In genomic region chr5:82356808-82357671, GRCh38 we compare ENCODE assay signal across 1 cellular context.
TF ChIP-seq lines count a peak whose summit lies in the region.

No MANE protein-coding gene starts in this region.

TF ChIP-seq in K562, 482 proteins besides CTCF, POLR2A, EP300 and RAD21 (continued from another document and continues in another):
- 0 out of 2 replicates have a peak, but pooled peaks have one; percentile 47 for TF ChIP-seq ATF6 (CRISPR knock-in tag; IDR thresholded peaks at IDR 0.05)
- TF ChIP-seq HMBOX1 (IDR thresholded peaks at IDR 0.05), result peak; percentile 60; the same call in 1 of the 2 replicates
- peak; percentile 93 for TF ChIP-seq SMARCA4 (IDR thresholded peaks at IDR 0.05)
- peak in 1 of 2 experiments; percentile 62; a peak in 1 of 4 replicates for TF ChIP-seq MLLT1 (IDR thresholded peaks at IDR 0.05)
- 0 out of 4 replicates have a peak, but pooled peaks have one; percentile 53 to 63 for TF ChIP-seq ARNT (IDR thresholded peaks at IDR 0.05)
- TF ChIP-seq CHAMP1 (IDR thresholded peaks at IDR 0.05), result 0 out of 2 replicates have a peak, but pooled peaks have one; percentile 29
- TF ChIP-seq ZNF124 (CRISPR knock-in tag; IDR thresholded peaks at IDR 0.05), result no peak
- no peak for TF ChIP-seq FUS (optimal IDR thresholded peaks at IDR 0.05; ENCODE audit: low read depth, low read length)
- TF ChIP-seq ZBTB2 (IDR thresholded peaks at IDR 0.05), result peak; percentile 67; the same call in 1 of the 2 replicates
- no peak for TF ChIP-seq POLR2AphosphoS2 (IDR thresholded peaks at IDR 0.05; ENCODE audit: low read length)
- peak; percentile 69 for TF ChIP-seq PRDM10 (IDR thresholded peaks at IDR 0.05; ENCODE audit: partially characterized antibody)
- TF ChIP-seq POLR2H (tag; IDR thresholded peaks at IDR 0.05; ENCODE audit: low read depth), result peak; percentile 37; the same call in 1 of the 2 replicates
- no peak for TF ChIP-seq BDP1 (IDR thresholded peaks at IDR 0.05; ENCODE audit: insufficient read depth, insufficient read length)
- no peak for TF ChIP-seq TAF1 (IDR thresholded peaks at IDR 0.05; ENCODE audit: control insufficient read depth, extremely low read depth, insufficient read depth, low read length, severe bottlenecking)
- TF ChIP-seq NFRKB (IDR thresholded peaks at IDR 0.05; ENCODE audit: low read depth), result peak; percentile 66
- peak; percentile 60; the same call in 1 of the 2 replicates for TF ChIP-seq ZNF24 (IDR thresholded peaks at IDR 0.05)
- peak; percentile 94 for TF ChIP-seq ZEB2 (IDR thresholded peaks at IDR 0.05)
- no peak for TF ChIP-seq JUNB (CRISPR knock-in tag; conservative IDR thresholded peaks at IDR 0.05)
- TF ChIP-seq KLF16 (IDR thresholded peaks at IDR 0.05), result peak; percentile 6; the same call in 1 of the 2 replicates
- peak; percentile 57 for TF ChIP-seq ELF1 (tag; IDR thresholded peaks at IDR 0.05)
- TF ChIP-seq AFF1 (IDR thresholded peaks at IDR 0.05; ENCODE audit: low read depth in 1 of 2, partially characterized antibody in 2 of 2), result peak; percentile 25 to 73
- TF ChIP-seq MYC (IDR thresholded peaks at IDR 0.05; ENCODE audit: low read depth, low read length), result peak; percentile 60; the same call in 1 of the 2 replicates
- no peak for TF ChIP-seq MYC (CRISPR knock-in tag; IDR thresholded peaks at IDR 0.05; ENCODE audit: borderline replicate concordance, low read depth)
- no peak; a peak in 1 of 4 replicates for TF ChIP-seq ZMIZ1 (IDR thresholded peaks at IDR 0.05; ENCODE audit: low read depth in 2 of 2, low read length in 2 of 2)
- no peak for TF ChIP-seq AFF4 (CRISPR knock-in tag; IDR thresholded peaks at IDR 0.05)
- TF ChIP-seq ZNF239 (CRISPR knock-in tag; IDR thresholded peaks at IDR 0.05), result no peak
- TF ChIP-seq MXI1 (IDR thresholded peaks at IDR 0.05; ENCODE audit: low read depth, low read length), result no peak
- no peak for TF ChIP-seq DNMT1 (IDR thresholded peaks at IDR 0.05)
- TF ChIP-seq HEY1 (CRISPR knock-in tag; IDR thresholded peaks at IDR 0.05; ENCODE audit: borderline replicate concordance), result no peak
- peak; percentile 65 for TF ChIP-seq NFE2 (IDR thresholded peaks at IDR 0.05; ENCODE audit: low read depth)
- TF ChIP-seq E2F3 (CRISPR knock-in tag; IDR thresholded peaks at IDR 0.05), result no peak
